8 cellular contexts compared by ENCODE assay signal in the genomic region with DNA sequence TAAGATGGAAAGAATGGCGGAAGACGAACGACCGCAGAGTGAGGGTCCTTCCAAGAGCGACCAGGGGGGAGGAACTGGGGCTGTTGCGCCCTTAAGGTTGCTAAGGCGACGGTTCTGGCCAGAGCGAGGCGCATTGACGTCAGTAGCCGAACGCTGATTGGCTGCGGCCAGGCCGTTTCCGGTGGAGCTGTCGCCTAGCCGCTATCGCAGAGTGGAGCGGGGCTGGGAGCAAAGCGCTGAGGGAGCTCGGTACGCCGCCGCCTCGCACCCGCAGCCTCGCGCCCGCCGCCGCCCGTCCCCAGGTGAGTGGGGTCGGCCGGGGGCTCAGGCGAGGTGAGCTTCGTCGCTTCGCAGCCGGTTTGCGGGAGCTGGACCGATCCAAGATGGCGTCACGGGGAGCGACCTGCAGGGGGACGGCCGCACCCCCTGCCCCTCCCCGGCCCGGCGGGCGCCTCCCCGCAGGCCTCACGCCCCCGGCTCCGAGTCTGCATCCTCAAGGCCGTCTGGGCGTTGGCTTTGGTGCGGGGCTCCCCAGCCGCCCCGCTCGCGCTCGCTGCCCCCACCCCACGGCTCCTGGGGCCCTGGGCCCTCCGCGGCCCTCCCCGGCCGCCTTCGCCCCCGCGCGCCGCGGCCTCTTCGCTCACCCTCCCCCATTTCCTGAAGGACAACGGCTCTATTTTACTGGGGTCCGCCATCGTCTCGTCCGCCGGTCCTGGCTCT. TPM values are rescaled to one million over a fixed set of nuclear protein-coding genes. Genes with fewer than 3 reads are reported as not detected.
A peak's percentile ranks its signal among the peaks of the same experiment; 100 is the strongest.
DNase-seq lines count a peak whose midpoint lies in the region; ATAC-seq and TF ChIP-seq lines count a peak whose summit lies in the region.

A gene (plus strand): TSS at position 184 of the 720 bp plus-strand sequence. CDS start 2,970 bp downstream, outside the sequence.

- peaks cover 48% of the 10 kb centered on the region for H3K4me1 Mint-ChIP-seq in endothelial cell (ENCODE audit: unreplicated experiment)

- ATAC-seq in GM21528 (IDR thresholded peaks at IDR 0.05; ENCODE audit: low FRiP score, unreplicated experiment), result peak; percentile 96

- H3K4me1 ChIP-seq in OCI-LY3 (ENCODE audit: low read length) (peaks cover 35% of the 10 kb centered on the region), mesodermal cell (ENCODE audit: control insufficient read depth, insufficient read depth, low read length, poor library complexity, severe bottlenecking) (peaks cover 16% of the 10 kb centered on the region)

- peak within 1 kb of the TSS; percentile 93 for H3K4me2 ChIP-seq in OCI-LY3 (ENCODE audit: low read length)

- peaks cover 22% of the 10 kb centered on the region for H3K27me3 Mint-ChIP-seq in endothelial cell (ENCODE audit: unreplicated experiment)

- H3K27me3 ChIP-seq in OCI-LY3 (ENCODE audit: low read depth, low read length), result no peaks in the 10 kb centered on the region

- peak within 1 kb of the TSS; percentile 100 for H3K4me3 Mint-ChIP-seq in endothelial cell (ENCODE audit: unreplicated experiment)

- no peaks in the 10 kb centered on the region for H3K9me3 Mint-ChIP-seq in endothelial cell (ENCODE audit: unreplicated experiment)

- H3K27ac Mint-ChIP-seq in endothelial cell (ENCODE audit: unreplicated experiment), result peak within 1 kb of the TSS; percentile 100

- H3K36me3 Mint-ChIP-seq in endothelial cell (ENCODE audit: low read depth, unreplicated experiment), result peaks cover 33% of the 10 kb centered on the region

- WGBS in mesodermal cell (ENCODE audit: insufficient coverage in 2 of 2), 2 experiments, result 0 to 1% methylated on average over 68 to 72 of the region's 81 CpGs

- TF ChIP-seq CTCF in OCI-LY3 (IDR thresholded peaks at IDR 0.05; ENCODE audit: low read depth, low read length), result no peak
- TF ChIP-seq CTCF in endothelial cell (IDR thresholded peaks at IDR 0.05; ENCODE audit: unreplicated experiment), result no peak

- peak within 1 kb of the TSS; percentile 68 for H3K27ac ChIP-seq in OCI-LY3 (ENCODE audit: low read length)
- peak within 1 kb of the TSS; percentile 98 for H3K27ac ChIP-seq in mesodermal cell (ENCODE audit: low read depth, low read length, severe bottlenecking)

- H3K9ac ChIP-seq in OCI-LY3 (ENCODE audit: low read length), result peak within 1 kb of the TSS; percentile 84

- DNase-seq in DMS 273 (lab: John Stamatoyannopoulos, UW; ENCODE audit: unreplicated experiment) (peak; percentile 97), HuH-7.5 (ENCODE audit: low spot score) (peak; percentile 93), endothelial cell (ENCODE audit: low spot score) (peak; percentile 91)
- peak; percentile 93 for DNase-seq in activated CD8-positive, alpha-beta memory T cell treated with anti-CD3 and anti-CD28 coated beads, Interleukin-2, amount 50 U/mL, for 48 hours
- DNase-seq in stimulated activated CD8-positive, alpha-beta memory T cell treated with anti-CD3 and anti-CD28 coated beads, Interleukin-15, amount 100 ng/mL, for 24 hours (ENCODE audit: low read depth), result peak; percentile 78

- H3K9me3 ChIP-seq in OCI-LY3 (ENCODE audit: insufficient read depth, low read length) (no peaks in the 10 kb centered on the region), mesodermal cell (ENCODE audit: control insufficient read depth, low read length) (peaks cover 5% of the 10 kb centered on the region)

- H4K20me1 ChIP-seq in OCI-LY3 (ENCODE audit: insufficient read depth, low read length), result peaks cover 26% of the 10 kb centered on the region

- peaks cover 33% of the 10 kb centered on the region for H3K79me2 ChIP-seq in OCI-LY3 (ENCODE audit: low read length)

- H3K36me3 ChIP-seq in OCI-LY3 (replicated peaks; ENCODE audit: low read depth, low read length), result peaks cover 23% of the 10 kb centered on the region
- H3K36me3 ChIP-seq in mesodermal cell (ENCODE audit: control insufficient read depth, insufficient read depth, low read length), result peaks cover 25% of the 10 kb centered on the region

- H3K4me3 ChIP-seq in OCI-LY3 (ENCODE audit: low read length) (peak within 1 kb of the TSS; percentile 91), mesodermal cell (ENCODE audit: extremely low read depth, insufficient read depth, low read length, poor library complexity, severe bottlenecking) (peak within 1 kb of the TSS; percentile 83)

- peak within 1 kb of the TSS; percentile 84 for H2AFZ ChIP-seq in OCI-LY3 (ENCODE audit: low read depth, low read length)

RNA-seq across cellular contexts. Expression of the gene that starts here (rescaled TPM):
- total RNA-seq in endothelial cell (ENCODE audit: unreplicated experiment), result 248 TPM
- polyA plus RNA-seq in mesodermal cell (2013, experiment 1 of 2), result 179 TPM
- polyA plus RNA-seq in mesodermal cell (2013, experiment 2 of 2), result 150 TPM

Comparison
In these comparisons a context has a peak if more than half of its experiments do, and no peak if none do; other contexts are left out.
1. Peak in every context shown above with its lines: DNase-seq, ATAC-seq, H3K4me3 ChIP-seq and H3K27ac ChIP-seq.